Comparison of ENCODE assay signal across 8 cellular contexts in the genomic region with DNA sequence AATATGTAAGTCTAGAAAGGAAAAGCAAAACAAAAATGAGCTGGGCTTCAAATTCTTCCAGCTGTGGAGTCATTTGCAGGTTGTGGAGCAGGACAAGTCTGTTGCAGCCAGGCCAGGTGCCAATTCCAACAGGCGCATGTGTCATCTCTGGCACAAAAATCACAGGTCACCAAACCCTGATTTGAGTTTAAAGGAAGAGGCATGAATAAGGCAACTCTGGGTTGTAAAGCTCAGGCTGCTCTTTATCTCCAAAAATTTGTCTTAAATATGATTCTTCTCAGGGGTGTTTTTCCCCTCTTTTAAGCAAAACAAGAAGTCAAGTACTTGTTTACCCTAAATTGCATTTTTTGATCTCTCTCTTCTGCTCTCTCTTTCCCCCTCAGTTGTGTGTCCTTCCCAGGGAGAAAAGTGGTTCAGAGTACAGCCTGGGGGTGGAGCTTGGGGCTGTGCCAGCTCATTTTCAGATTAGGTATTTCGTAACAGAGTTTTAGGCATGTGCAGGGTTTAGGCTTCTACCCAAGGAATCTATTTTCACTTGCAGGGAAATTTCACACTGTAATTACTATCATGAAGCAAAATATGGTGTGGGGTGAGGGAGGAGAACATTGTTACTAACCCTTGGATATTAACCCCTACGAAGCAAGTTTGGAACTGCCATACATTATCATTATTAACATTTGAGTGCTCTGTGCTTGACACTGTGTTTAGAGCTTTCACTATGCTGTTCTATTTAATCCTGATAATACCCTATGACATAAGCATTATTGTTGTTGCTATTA. TPM values are rescaled to one million over a fixed set of nuclear protein-coding genes. Genes with fewer than 3 reads are reported as not detected.
DNase-seq lines count a peak whose midpoint lies in the region; ATAC-seq and TF ChIP-seq lines count a peak whose summit lies in the region.

No MANE protein-coding gene starts in this region.

- WGBS in ovary, 3 donors = 0 to 2% (median 1%) methylated on average over 3 of the region's 3 CpGs

- H3K27ac ChIP-seq in ovary = peak overlapping the region in 1 of 2 donors; percentile 36

- no peak for TF ChIP-seq EP300 in ovary (IDR thresholded peaks at IDR 0.05)

- H3K9me3 ChIP-seq in ovary = no peaks in the 10 kb centered on the region

- peaks cover 5% of the 10 kb centered on the region for H3K4me1 ChIP-seq in ovary (ENCODE audit: insufficient read depth)

- no peaks in the 10 kb centered on the region for H3K27me3 ChIP-seq in ovary

- no peak for TF ChIP-seq POLR2A in ovary (IDR thresholded peaks at IDR 0.05)

- DNase-seq in AG20443 (ENCODE audit: low spot score) (peak; percentile 77), NCI-H82 (lab: John Stamatoyannopoulos, UW) (peak; percentile 79), activated T-cell treated with anti-CD3 and anti-CD28 coated beads for 24 hours (ENCODE audit: low read depth) (peak; percentile 56), fibroblast of mammary gland (ENCODE audit: low read depth) (peak; percentile 77), ovary (peak; percentile 93 to 96 (median 95)), amniotic stem cell (lab: John Stamatoyannopoulos, UW) (no peak)

- TF ChIP-seq CTCF in fibroblast of mammary gland (conservative IDR thresholded peaks at IDR 0.05; ENCODE audit: control insufficient read depth, insufficient read depth, low read depth, low read length) (no peak), ovary (IDR thresholded peaks at IDR 0.05) (no peak)

- peak; percentile 37 for ATAC-seq in HG03175 (IDR thresholded peaks at IDR 0.05; ENCODE audit: unreplicated experiment)
- no peak for ATAC-seq in HG02571 (IDR thresholded peaks at IDR 0.05; ENCODE audit: unreplicated experiment)

- intact Hi-C loops in ovary (cut with DNase I) = loop anchor here in 2 of 4 donors (10.0 kb wide), 2 partner anchors 69 to 109 kb away; no protein-coding TSS in a partner anchor

- H3K36me3 ChIP-seq in ovary = no peaks in the 10 kb centered on the region

- H3K4me3 ChIP-seq in fibroblast of mammary gland (ENCODE audit: control insufficient read depth, low read depth, low read length) (no peak overlapping the region), ovary (peak overlapping the region; percentile 9)

RNA-seq across cellular contexts. Expression of gene NCOA3, which starts 8.3 kb away (rescaled TPM):
- total RNA-seq in ovary = 10 to 100 TPM; 19.9 to 32.4 (median 26.5) TPM
- polyA plus RNA-seq in ovary = 10 to 100 TPM in 1 of 2 donors, 1 to 10 TPM in 1; 8.2 to 21.3 TPM
